ENCODE assay signal across 8 cellular contexts in the genomic region with DNA sequence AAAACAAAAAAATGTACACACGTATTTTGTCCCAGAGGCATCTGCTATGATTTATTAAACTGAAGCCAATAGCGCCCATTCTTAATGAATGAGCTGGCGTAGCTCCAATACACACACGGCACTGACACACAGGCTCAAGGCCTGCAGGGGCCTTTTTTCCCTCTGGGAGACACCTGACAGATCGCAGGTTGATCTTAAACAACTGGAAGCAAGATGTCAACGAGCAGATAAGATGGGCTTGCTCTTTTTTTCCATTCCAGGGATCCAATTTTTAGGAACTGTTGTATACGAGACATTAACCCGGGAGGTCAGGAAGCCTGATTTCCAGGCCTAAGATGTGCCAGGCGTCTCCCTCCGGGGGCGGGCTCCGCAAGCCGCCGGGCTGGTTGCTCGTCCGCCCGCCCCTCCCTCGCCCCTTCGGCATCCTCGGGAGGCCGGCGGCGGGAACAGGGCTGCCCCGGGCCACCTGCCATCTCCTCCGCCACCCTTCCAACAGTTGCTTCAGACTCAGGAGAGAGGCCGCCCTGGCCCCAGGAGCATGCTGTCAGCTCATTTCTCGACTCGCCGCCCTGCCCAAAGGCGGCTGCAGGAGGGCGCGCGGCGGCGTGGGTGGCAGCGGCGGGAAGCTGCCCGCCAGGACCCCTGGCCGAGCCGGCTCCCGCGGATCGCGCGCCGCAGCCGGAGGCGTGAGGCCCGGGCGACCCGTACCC. TPM values are rescaled to one million over a fixed set of nuclear protein-coding genes. Genes with fewer than 3 reads are reported as not detected.
DNase-seq lines count a peak whose midpoint lies in the region; ATAC-seq and TF ChIP-seq lines count a peak whose summit lies in the region.

No MANE protein-coding gene starts in this region.

- peak; percentile 20 for DNase-seq in activated T-helper 2 cell treated with anti-CD3 and anti-CD28 coated beads, Interferon-gamma antibody, Interleukin-2, Interleukin-4, amounts not matched to agents 10 μg/mL and 5 μg/mL and 100 μg/mL, durations not matched to agents 14 hours and 24 hours and 36 hours (ENCODE audit: low spot score)
- DNase-seq in glomerular visceral epithelial cell (ENCODE audit: extremely low spot score) (peak; percentile 27), SKM-1 treated with dmso at 0.1 percent for 144 hours (lab: John Stamatoyannopoulos, UW; ENCODE audit: unreplicated experiment) (no peak)

- peak overlapping the region; percentile 95 for H3K4me3 Mint-ChIP-seq in activated T-helper 2 cell treated with anti-CD3 and anti-CD28 coated beads, Interferon-gamma antibody, Interleukin-2, Interleukin-4, amounts not matched to agents 10 μg/mL and 5 μg/mL and 100 μg/mL, durations not matched to agents 14 hours and 24 hours and 36 hours (ENCODE audit: low read depth)

- H3K4me1 Mint-ChIP-seq in activated T-helper 2 cell treated with anti-CD3 and anti-CD28 coated beads, Interferon-gamma antibody, Interleukin-2, Interleukin-4, amounts not matched to agents 10 μg/mL and 5 μg/mL and 100 μg/mL, durations not matched to agents 14 hours and 24 hours and 36 hours (ENCODE audit: low read depth) = peaks cover 45% of the 10 kb centered on the region

- peaks cover 45 to 58% (median 50%) of the 10 kb centered on the region in 10 experiments for H3K4me1 ChIP-seq in BLaER1 treated with 17β-estradiol and CSF1 and Interleukin-3, amounts not matched to agents 10 nM and 100 nM
- H3K4me1 ChIP-seq in OCI-LY3 (ENCODE audit: low read length) (peaks cover 24% of the 10 kb centered on the region), parathyroid adenoma (peaks cover 8% of the 10 kb centered on the region)

- TF ChIP-seq CTCF in OCI-LY3 (IDR thresholded peaks at IDR 0.05; ENCODE audit: low read depth, low read length) (no peak), parathyroid adenoma (IDR thresholded peaks at IDR 0.05) (no peak)

- peak overlapping the region; percentile 72 to 85 (median 83) for H3K9ac ChIP-seq in BLaER1 treated with 17β-estradiol and CSF1 and Interleukin-3, amounts not matched to agents 10 nM and 100 nM
- peak overlapping the region; percentile 82 for H3K9ac ChIP-seq in OCI-LY3 (ENCODE audit: low read length)
- no peak overlapping the region for H3K9ac ChIP-seq in parathyroid adenoma

- intact Hi-C loops in activated T-helper 2 cell treated with anti-CD3 and anti-CD28 coated beads, Interferon-gamma antibody, Interleukin-2, Interleukin-4, amounts not matched to agents 10 μg/mL and 5 μg/mL and 100 μg/mL, durations not matched to agents 14 hours and 24 hours and 36 hours (cut with micrococcal nuclease) = loop anchor here (1.0 to 5.0 kb wide), 6 partner anchors 61 to 911 kb away; a partner anchor contains a TSS

- H3K27ac Mint-ChIP-seq in activated T-helper 2 cell treated with anti-CD3 and anti-CD28 coated beads, Interferon-gamma antibody, Interleukin-2, Interleukin-4, amounts not matched to agents 10 μg/mL and 5 μg/mL and 100 μg/mL, durations not matched to agents 14 hours and 24 hours and 36 hours = peak overlapping the region; percentile 88

- H3K9me3 Mint-ChIP-seq in activated T-helper 2 cell treated with anti-CD3 and anti-CD28 coated beads, Interferon-gamma antibody, Interleukin-2, Interleukin-4, amounts not matched to agents 10 μg/mL and 5 μg/mL and 100 μg/mL, durations not matched to agents 14 hours and 24 hours and 36 hours = no peaks in the 10 kb centered on the region

- H3K27me3 Mint-ChIP-seq in activated T-helper 2 cell treated with anti-CD3 and anti-CD28 coated beads, Interferon-gamma antibody, Interleukin-2, Interleukin-4, amounts not matched to agents 10 μg/mL and 5 μg/mL and 100 μg/mL, durations not matched to agents 14 hours and 24 hours and 36 hours (ENCODE audit: low read depth) = no peaks in the 10 kb centered on the region

- peaks cover 29% of the 10 kb centered on the region for H3K36me3 Mint-ChIP-seq in activated T-helper 2 cell treated with anti-CD3 and anti-CD28 coated beads, Interferon-gamma antibody, Interleukin-2, Interleukin-4, amounts not matched to agents 10 μg/mL and 5 μg/mL and 100 μg/mL, durations not matched to agents 14 hours and 24 hours and 36 hours (ENCODE audit: low read depth)

- H2AFZ ChIP-seq in OCI-LY3 (ENCODE audit: low read depth, low read length) (no peak overlapping the region), parathyroid adenoma (peak overlapping the region; percentile 72)

- peak overlapping the region; percentile 82 to 97 (median 89) for H3K4me2 ChIP-seq in BLaER1 treated with 17β-estradiol and CSF1 and Interleukin-3, amounts not matched to agents 10 nM and 100 nM
- H3K4me2 ChIP-seq in OCI-LY3 (ENCODE audit: low read length) (peak overlapping the region; percentile 90), parathyroid adenoma (ENCODE audit: low read length) (peak overlapping the region; percentile 81)

- no peaks in the 10 kb centered on the region for H3K27me3 ChIP-seq in BLaER1 treated with 17β-estradiol and CSF1 and Interleukin-3, amounts not matched to agents 10 nM and 100 nM
- H3K27me3 ChIP-seq in OCI-LY3 (ENCODE audit: low read depth, low read length) = no peaks in the 10 kb centered on the region
- H3K27me3 ChIP-seq in parathyroid adenoma (ENCODE audit: control insufficient read depth, insufficient read depth, low read length) = no peaks in the 10 kb centered on the region

- H3K27ac ChIP-seq in BLaER1 treated with 17β-estradiol and CSF1 and Interleukin-3, amounts not matched to agents 10 nM and 100 nM = peak overlapping the region; percentile 8 to 79 (median 71); a peak in 21 of 22 replicates
- H3K27ac ChIP-seq in OCI-LY3 (ENCODE audit: low read length) = 0 out of 2 replicates have a peak overlapping the region, but pooled peaks have one; percentile 17
- peak overlapping the region; percentile 30 for H3K27ac ChIP-seq in parathyroid adenoma

- H3K79me2 ChIP-seq in OCI-LY3 (ENCODE audit: low read length) = peaks cover 73% of the 10 kb centered on the region
- peaks cover 6% of the 10 kb centered on the region for H3K79me2 ChIP-seq in parathyroid adenoma

- H4K20me1 ChIP-seq in BLaER1 treated with 17β-estradiol and CSF1 and Interleukin-3, amounts not matched to agents 10 nM and 100 nM = peaks cover 0 to 5% (median 0%) of the 10 kb centered on the region in 11 experiments; a peak in 3 of 22 replicates
- no peaks in the 10 kb centered on the region for H4K20me1 ChIP-seq in OCI-LY3 (ENCODE audit: insufficient read depth, low read length)

- no peaks in the 10 kb centered on the region for H3K9me3 ChIP-seq in BLaER1 treated with 17β-estradiol and CSF1 and Interleukin-3, amounts not matched to agents 10 nM and 100 nM (replicated peaks in 1 of 11)
- H3K9me3 ChIP-seq in OCI-LY3 (ENCODE audit: insufficient read depth, low read length) = no peaks in the 10 kb centered on the region
- H3K9me3 ChIP-seq in parathyroid adenoma (ENCODE audit: control insufficient read depth, low read length) = no peaks in the 10 kb centered on the region

- peak overlapping the region; percentile 70 to 89 (median 82) for H3K4me3 ChIP-seq in BLaER1 treated with 17β-estradiol and CSF1 and Interleukin-3, amounts not matched to agents 10 nM and 100 nM
- peak overlapping the region; percentile 78 for H3K4me3 ChIP-seq in OCI-LY3 (ENCODE audit: low read length)
- H3K4me3 ChIP-seq in parathyroid adenoma (ENCODE audit: low read depth, low read length) = peak overlapping the region; percentile 57

- H3K36me3 ChIP-seq in BLaER1 treated with 17β-estradiol and CSF1 and Interleukin-3, amounts not matched to agents 10 nM and 100 nM = peaks cover 12 to 33% (median 20%) of the 10 kb centered on the region in 11 experiments; a peak in 18 of 22 replicates
- H3K36me3 ChIP-seq in OCI-LY3 (replicated peaks; ENCODE audit: low read depth, low read length) (peaks cover 12% of the 10 kb centered on the region), parathyroid adenoma (ENCODE audit: control insufficient read depth, insufficient read depth, low read length) (no peaks in the 10 kb centered on the region)

- ATAC-seq in GM19395 (IDR thresholded peaks at IDR 0.05; ENCODE audit: unreplicated experiment) (peak; percentile 15), HG03457 (IDR thresholded peaks at IDR 0.05; ENCODE audit: unreplicated experiment) (peak; percentile 15)

RNA-seq across cellular contexts. Expression of a gene that starts 0.7 kb away (rescaled TPM):
- total RNA-seq in activated T-helper 2 cell treated with anti-CD3 and anti-CD28 coated beads, Interferon-gamma antibody, Interleukin-2, Interleukin-4, amounts not matched to agents 10 μg/mL and 5 μg/mL and 100 μg/mL, durations not matched to agents 14 hours and 24 hours and 36 hours = 17.5 and 17.7 TPM in 2 replicates

RNA-seq across cellular contexts. Expression of a gene that starts 1.0 kb away (rescaled TPM):
- 10.7 and 11.3 TPM in 2 replicates for total RNA-seq in activated T-helper 2 cell treated with anti-CD3 and anti-CD28 coated beads, Interferon-gamma antibody, Interleukin-2, Interleukin-4, amounts not matched to agents 10 μg/mL and 5 μg/mL and 100 μg/mL, durations not matched to agents 14 hours and 24 hours and 36 hours

Comparison
In these comparisons a context has a peak if more than half of its experiments do, and no peak if none do; other contexts are left out.
1. H3K27ac ChIP-seq: peak in every context shown above with its lines; median percentile 71 in BLaER1 treated with 17β-estradiol and CSF1 and Interleukin-3, amounts not matched to agents 10 nM and 100 nM; 30 in parathyroid adenoma; 17 in OCI-LY3.